Comparison of ENCODE assay signal across 25 cellular contexts in the genomic region with DNA sequence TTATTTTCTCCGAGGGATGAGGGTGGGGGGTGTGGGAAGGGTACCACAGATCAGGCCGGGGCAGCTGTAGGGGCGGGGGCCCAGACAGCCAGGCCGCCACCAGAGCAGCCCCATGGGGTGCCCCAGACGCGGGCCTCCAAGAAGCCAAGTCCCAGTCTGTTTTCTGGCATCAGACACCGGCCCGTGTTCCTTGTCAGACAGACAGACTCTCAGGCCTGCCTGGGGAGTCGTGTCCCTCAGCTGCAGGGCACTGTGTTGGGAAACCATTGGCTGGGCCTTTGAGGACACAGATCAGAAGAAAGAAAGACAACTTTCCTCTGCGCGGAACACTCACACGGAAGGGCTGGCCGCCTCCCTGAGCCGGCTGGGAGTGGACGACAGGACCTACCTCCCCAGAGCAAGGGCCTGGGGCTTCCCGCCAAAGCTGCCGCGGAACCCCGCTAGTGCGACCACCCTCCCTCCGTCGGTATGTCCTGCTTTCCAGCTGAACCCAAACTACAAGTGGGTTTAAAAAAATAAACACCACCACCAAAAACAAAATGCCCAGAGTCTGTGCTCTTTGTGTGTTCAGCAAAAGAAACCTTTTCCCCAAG.
DNase-seq lines count a peak whose midpoint lies in the region; ATAC-seq and TF ChIP-seq lines count a peak whose summit lies in the region.
"Had no signal": no experiment of that assay in that cellular context is flagged by ENCODE, and none has a peak within 500 bp of the region (broad histone marks: within the 10 kb centered on the region; RNA-seq: fewer than 3 reads in every experiment).

No MANE protein-coding gene starts in this region.

- H4K20me1 ChIP-seq in PC-9 (ENCODE audit: insufficient read depth): no peaks in the 10 kb centered on the region

- H3K27me3 Mint-ChIP-seq in stimulated activated naive CD8-positive, alpha-beta T cell treated with anti-CD3 and anti-CD28 coated beads, Interleukin-15, amount 100 ng/mL, for 72 hours: no peaks in the 10 kb centered on the region
- no peaks in the 10 kb centered on the region for H3K27me3 Mint-ChIP-seq in osteocyte (ENCODE audit: unreplicated experiment)
- H3K27me3 Mint-ChIP-seq: activated naive CD4-positive, alpha-beta T cell treated with anti-CD3 and anti-CD28 coated beads, Interleukin-2, amount 50 U/mL, for 24 hours had no signal

- intact Hi-C loops in aorta (cut with DNase I) (no loop called here), PC-9 (cut with micrococcal nuclease; ENCODE audit: unreplicated experiment) (no loop called here)

- no TSS peak for BruUV-seq in PC-9 (replicated peaks; lab: Mats Ljungman, UMichigan)

- no peak overlapping the region for H3K4me2 ChIP-seq in PC-9
- H3K4me2 ChIP-seq: KMS-11 had no signal

- H3K4me3 ChIP-seq in gastroesophageal sphincter (no peak overlapping the region), aorta (ENCODE audit: low read length in 2 of 2) (no peak overlapping the region), PC-9 (no peak overlapping the region)
- H3K4me3 ChIP-seq: heart left ventricle, prostate gland, skin epidermis had no signal

- H3K27me3 ChIP-seq in gastroesophageal sphincter (no peaks in the 10 kb centered on the region), aorta (ENCODE audit: control insufficient read depth in 1 of 2, insufficient read depth in 2 of 2, low read length in 1 of 2) (no peaks in the 10 kb centered on the region), PC-9 (ENCODE audit: insufficient read depth, low read depth) (no peaks in the 10 kb centered on the region)
- H3K27me3 ChIP-seq: BE2C, heart left ventricle had no signal

- H2AFZ ChIP-seq in PC-9: no peak overlapping the region

- CTCF ChIA-PET in PC-9 (lab: Charles Lee): no interaction called here

- ATAC-seq in stimulated activated naive CD8-positive, alpha-beta T cell treated with anti-CD3 and anti-CD28 coated beads, Interleukin-15, amount 100 ng/mL, for 72 hours: peak; percentile 60
- no peak for ATAC-seq in stimulated activated naive CD8-positive, alpha-beta T cell treated with anti-CD3 and anti-CD28 coated beads, Interleukin-15, Interleukin-2, amounts not matched to agents 100 U/mL and 50 U/mL, for 24 hours
- ATAC-seq in gastroesophageal sphincter (peak; percentile 14), aorta (ENCODE audit: low FRiP score) (peak; percentile 13), GM21529 (IDR thresholded peaks at IDR 0.05; ENCODE audit: unreplicated experiment) (no peak)
- ATAC-seq: left lobe of liver had no signal

- TF ChIP-seq EP300 in gastroesophageal sphincter (IDR thresholded peaks at IDR 0.05): no peak

- no peak overlapping the region for H3K27ac Mint-ChIP-seq in stimulated activated naive CD8-positive, alpha-beta T cell treated with anti-CD3 and anti-CD28 coated beads, Interleukin-15, amount 100 ng/mL, for 72 hours
- peak overlapping the region; percentile 91 for H3K27ac Mint-ChIP-seq in osteocyte (ENCODE audit: unreplicated experiment)
- H3K27ac Mint-ChIP-seq: activated naive CD4-positive, alpha-beta T cell treated with anti-CD3 and anti-CD28 coated beads, Interleukin-2, amount 50 U/mL, for 24 hours; activated T-helper 1 cell treated with anti-CD3 and anti-CD28 coated beads, Interleukin-12 subunit alpha, Interleukin-12 subunit beta, Interleukin-2, Interleukin-4 antibody, amounts not matched to agents 30 ng/mL and 10 ng/mL and 1 ng/mL, durations not matched to agents 14 hours and 24 hours and 36 hours had no signal

- TF ChIP-seq POLR2A in gastroesophageal sphincter (IDR thresholded peaks at IDR 0.05): no peak

- H3F3A ChIP-seq in PC-9 (ENCODE audit: insufficient read depth, low read depth): no peaks in the 10 kb centered on the region; the same call in 1 of the 2 replicates

- H3K27ac ChIP-seq in gastroesophageal sphincter (no peak overlapping the region), aorta (ENCODE audit: low read depth in 1 of 2, low read length in 2 of 2) (no peak overlapping the region), PC-9 (no peak overlapping the region)
- H3K27ac ChIP-seq: KMS-11, prostate gland, skin epidermis had no signal

- H3K36me3 ChIP-seq in gastroesophageal sphincter (peaks cover 0 to 47% of the 10 kb centered on the region in 2 donors), aorta (ENCODE audit: control insufficient read depth in 1 of 2, insufficient read depth in 2 of 2, low read length in 1 of 2) (no peaks in the 10 kb centered on the region), PC-9 (ENCODE audit: low read depth) (no peaks in the 10 kb centered on the region)
- H3K36me3 ChIP-seq: BE2C, prostate gland had no signal

- WGBS in gastroesophageal sphincter (ENCODE audit: low coverage in 1 of 2), 2 donors: 40 to 79% methylated on average over 1 to 11 of the region's 22 CpGs
- 70 to 74% methylated on average over 20 to 22 of the region's 22 CpGs for WGBS in aorta, 2 donors

- peaks cover 30% of the 10 kb centered on the region for H3K36me3 Mint-ChIP-seq in osteocyte (ENCODE audit: unreplicated experiment)
- H3K36me3 Mint-ChIP-seq: activated naive CD4-positive, alpha-beta T cell treated with anti-CD3 and anti-CD28 coated beads, Interleukin-2, amount 50 U/mL, for 24 hours had no signal

- no peak for DNase-seq in stimulated activated naive CD8-positive, alpha-beta T cell treated with anti-CD3 and anti-CD28 coated beads, Interleukin-15, amount 100 ng/mL, for 72 hours
- no peak for DNase-seq in stimulated activated naive CD8-positive, alpha-beta T cell treated with anti-CD3 and anti-CD28 coated beads, Interleukin-15, Interleukin-2, amounts not matched to agents 100 U/mL and 50 U/mL, for 24 hours
- DNase-seq in osteocyte (ENCODE audit: extremely low spot score, unreplicated experiment): no peak
- peak in 1 of 2 donors; percentile 76 for DNase-seq in aorta
- no peak for DNase-seq in PC-9
- no peak for DNase-seq in germinal center (ENCODE audit: low spot score)
- DNase-seq: activated CD4-positive, alpha-beta T cell treated with anti-CD3 and anti-CD28 coated beads for 4 hours; BE2C; DND-41; NCI-H2171 treated with DMSO at 0.1 percent for 48 hours; NCI-H526; nephron progenitor cell; SHP77 treated with DMSO at 0.1 percent for 48 hours; stimulated activated CD4-positive, alpha-beta T cell treated with anti-CD3 and anti-CD28 coated beads, Interleukin-2, amount 100 ng/mL, for 48 hours; stimulated activated naive CD4-positive, alpha-beta T cell treated with Interleukin-2 at 50 U/mL for 16 hours; T-helper 1 cell had no signal

- no peak overlapping the region for H3K4me3 Mint-ChIP-seq in stimulated activated naive CD8-positive, alpha-beta T cell treated with anti-CD3 and anti-CD28 coated beads, Interleukin-15, amount 100 ng/mL, for 72 hours
- H3K4me3 Mint-ChIP-seq in osteocyte (ENCODE audit: unreplicated experiment): no peak overlapping the region
- H3K4me3 Mint-ChIP-seq: activated naive CD4-positive, alpha-beta T cell treated with anti-CD3 and anti-CD28 coated beads, Interleukin-2, amount 50 U/mL, for 24 hours; activated T-helper 1 cell treated with anti-CD3 and anti-CD28 coated beads, Interleukin-12 subunit alpha, Interleukin-12 subunit beta, Interleukin-2, Interleukin-4 antibody, amounts not matched to agents 30 ng/mL and 10 ng/mL and 1 ng/mL, durations not matched to agents 14 hours and 24 hours and 36 hours had no signal

- H3K9me3 ChIP-seq in gastroesophageal sphincter: peaks cover 0 to 6% (median 0%) of the 10 kb centered on the region in 3 donors
- no peaks in the 10 kb centered on the region for H3K9me3 ChIP-seq in aorta (ENCODE audit: control insufficient read depth, low read length)
- H3K9me3 ChIP-seq in PC-9 (ENCODE audit: insufficient read depth, low read depth): no peaks in the 10 kb centered on the region; the same call in 1 of the 2 replicates
- H3K9me3 ChIP-seq: BE2C, prostate gland had no signal

- peaks cover 0 to 7% of the 10 kb centered on the region in 2 donors for H3K9me3 Mint-ChIP-seq in stimulated activated naive CD8-positive, alpha-beta T cell treated with anti-CD3 and anti-CD28 coated beads, Interleukin-15, amount 100 ng/mL, for 72 hours
- no peaks in the 10 kb centered on the region for H3K9me3 Mint-ChIP-seq in osteocyte (ENCODE audit: unreplicated experiment)
- H3K9me3 Mint-ChIP-seq: activated naive CD4-positive, alpha-beta T cell treated with anti-CD3 and anti-CD28 coated beads, Interleukin-2, amount 50 U/mL, for 24 hours; activated T-helper 1 cell treated with anti-CD3 and anti-CD28 coated beads, Interleukin-12 subunit alpha, Interleukin-12 subunit beta, Interleukin-2, Interleukin-4 antibody, amounts not matched to agents 30 ng/mL and 10 ng/mL and 1 ng/mL, durations not matched to agents 14 hours and 24 hours and 36 hours had no signal

- H3K79me2 ChIP-seq in PC-9 (ENCODE audit: low read depth): no peaks in the 10 kb centered on the region

- POLR2A ChIA-PET in PC-9 (lab: Charles Lee; ENCODE audit: unreplicated experiment): no interaction called here

- peaks cover 7% of the 10 kb centered on the region for H3K4me1 Mint-ChIP-seq in stimulated activated naive CD8-positive, alpha-beta T cell treated with anti-CD3 and anti-CD28 coated beads, Interleukin-15, amount 100 ng/mL, for 72 hours
- H3K4me1 Mint-ChIP-seq in osteocyte (ENCODE audit: unreplicated experiment): peaks cover 62% of the 10 kb centered on the region

- no peaks in the 10 kb centered on the region for H3K9me2 ChIP-seq in PC-9 (ENCODE audit: insufficient read depth)

- H3K4me1 ChIP-seq in gastroesophageal sphincter (peaks cover 0 to 17% (median 0%) of the 10 kb centered on the region in 3 donors), aorta (ENCODE audit: control insufficient read depth in 1 of 2, insufficient read depth in 2 of 2, low read length in 2 of 2) (no peaks in the 10 kb centered on the region), PC-9 (replicated peaks; ENCODE audit: insufficient read depth) (no peaks in the 10 kb centered on the region)
- H3K4me1 ChIP-seq: prostate gland had no signal

- no peak for TF ChIP-seq CTCF in gastroesophageal sphincter (IDR thresholded peaks at IDR 0.05)
- no peak for TF ChIP-seq CTCF in osteocyte (IDR thresholded peaks at IDR 0.05)
- TF ChIP-seq CTCF in PC-9 (conservative IDR thresholded peaks at IDR 0.05): no peak

Comparison
In these comparisons a context has a peak if more than half of its experiments do, and no peak if none do; other contexts are left out.
1. ATAC-seq: peak in stimulated activated naive CD8-positive, alpha-beta T cell treated with anti-CD3 and anti-CD28 coated beads, Interleukin-15, amount 100 ng/mL, for 72 hours (single experiment), gastroesophageal sphincter (single experiment) and aorta (single experiment); none in stimulated activated naive CD8-positive, alpha-beta T cell treated with anti-CD3 and anti-CD28 coated beads, Interleukin-15, Interleukin-2, amounts not matched to agents 100 U/mL and 50 U/mL, for 24 hours (single experiment) and GM21529 (single experiment).